ENCODE assay signal across 8 cellular contexts in the genomic region with DNA sequence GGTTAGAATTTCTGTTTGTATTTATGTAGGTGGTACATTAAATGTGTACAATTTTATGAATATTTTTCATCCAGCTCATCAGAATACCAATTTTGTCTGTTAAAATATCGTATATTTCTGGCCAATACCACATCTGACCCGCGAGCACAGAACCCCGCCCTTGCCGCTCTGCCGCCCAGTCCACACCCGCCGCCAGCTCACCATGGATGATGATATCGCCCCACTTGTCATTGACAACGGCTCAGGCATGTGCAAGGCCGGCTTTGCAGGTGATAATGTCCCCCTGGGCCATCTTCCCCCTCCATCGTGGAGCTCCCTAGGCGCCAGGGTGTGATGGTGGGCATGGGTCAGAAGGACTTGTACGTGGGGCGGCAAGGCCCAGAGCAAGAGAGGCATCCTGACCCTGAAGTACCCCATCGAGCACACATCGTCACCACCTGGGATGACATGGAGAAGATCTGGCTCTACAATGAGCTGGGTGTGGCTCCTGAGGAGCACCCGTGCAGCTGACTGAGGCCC.
"Had no signal": no experiment of that assay in that cellular context is flagged by ENCODE, and none has a peak within 500 bp of the region (broad histone marks: within the 10 kb centered on the region; RNA-seq: fewer than 3 reads in every experiment).

No MANE protein-coding gene starts in this region.

- H3K27ac Mint-ChIP-seq: HFFc6 had no signal

- H3K4me3 ChIP-seq: GM23248, HAP-1, K562 had no signal

- DNase-seq: GM23248, GOT3, HFFc6, IMR-90, KG1 had no signal

- H3K4me3 Mint-ChIP-seq: HFFc6 had no signal

- H3K27ac ChIP-seq: GM23248 had no signal

- H3K9ac ChIP-seq: GM23248 had no signal

- H3K9me3 ChIP-seq: HAP-1 had no signal

- ATAC-seq: HCT116, K562 had no signal

- H2AFZ ChIP-seq: GM23248 had no signal

- H3K36me3 ChIP-seq: HAP-1 had no signal
